ENCODE assay signal across 1 cellular context in genomic region chr7:13848576-13849527, GRCh38.
TF ChIP-seq lines count a peak whose summit lies in the region.

No MANE protein-coding gene starts in this region.

TF ChIP-seq in H1, 55 proteins besides CTCF, POLR2A, EP300 and RAD21:
- TF ChIP-seq PHF8 (conservative IDR thresholded peaks at IDR 0.05; ENCODE audit: low read depth, low read length), result no peak
- no peak for TF ChIP-seq SRF (IDR thresholded peaks at IDR 0.05; ENCODE audit: low read depth, low read length)
- no peak for TF ChIP-seq CTBP2 (IDR thresholded peaks at IDR 0.05; ENCODE audit: borderline replicate concordance, insufficient read depth, insufficient read length, low read length)
- TF ChIP-seq YY1 (IDR thresholded peaks at IDR 0.05; ENCODE audit: low read depth, low read length), result no peak
